20 cellular contexts compared by ENCODE assay signal in genomic region chr7:39530996-39531395, GRCh38.
"Had no signal": no experiment of that assay in that cellular context is flagged by ENCODE, and none has a peak within 500 bp of the region (broad histone marks: within the 10 kb centered on the region; RNA-seq: fewer than 3 reads in every experiment).

No MANE protein-coding gene starts in this region.

- H3K36me3 ChIP-seq: brain microvascular endothelial cell, MG63 had no signal

- ATAC-seq: activated CD8-positive, alpha-beta memory T cell treated with anti-CD3 and anti-CD28 coated beads, Interleukin-2, amount 10 ng/mL, durations not matched to agents 7 days and 5 days; activated naive CD4-positive, alpha-beta T cell treated with anti-CD3 and anti-CD28 coated beads, Interleukin-2, amount 50 U/mL, for 72 hours had no signal

- H3K27ac ChIP-seq: brain microvascular endothelial cell had no signal

- H3K27me3 ChIP-seq: brain microvascular endothelial cell, MG63 had no signal

- H3K4me3 ChIP-seq: MG63 had no signal

- DNase-seq: activated B cell treated with CpG ODN at 0.5 μM for 24 hours; activated CD4-positive, alpha-beta T cell treated with anti-CD3 and anti-CD28 coated beads for 1 hour; activated CD4-positive, alpha-beta T cell treated with anti-CD3 and anti-CD28 coated beads, Interleukin-2, amount 10 ng/mL, durations not matched to agents 24 days and 14 days; activated CD4-positive, alpha-beta T cell treated with anti-CD3 and anti-CD28 coated beads, Interleukin-2, amount 50 U/mL, for 48 hours; activated CD8-positive, alpha-beta memory T cell treated with anti-CD3 and anti-CD28 coated beads, Interleukin-2, amount 10 ng/mL, durations not matched to agents 7 days and 5 days; activated effector memory CD4-positive, alpha-beta T cell treated with Interleukin-2 at 50 U/mL for 16 hours; activated naive CD4-positive, alpha-beta T cell treated with Interleukin-2 at 50 U/mL for 16 hours; activated T-cell treated with anti-CD3 and anti-CD28 coated beads, Interleukin-2, amount 50 U/mL, for 24 hours; brain microvascular endothelial cell; MG63; MV-4-11; NCI-H1092 treated with DMSO at 0.1 percent for 48 hours; NCI-H1417 treated with DMSO at 0.1 percent for 48 hours; NCI-H1694; NCI-H2029; NCI-H510A treated with DMSO at 0.1 percent for 48 hours; NCI-H69; SHP77 treated with DMSO at 0.1 percent for 48 hours had no signal

- FAIRE-seq: RCC 7860 had no signal

- H3K9me3 ChIP-seq: MG63 had no signal
